In genomic region chr5:167303582-167303981, GRCh38 we compare ENCODE assay signal across 21 cellular contexts.
A peak's percentile ranks its signal among the peaks of the same experiment; 100 is the strongest.
DNase-seq lines count a peak whose midpoint lies in the region; ATAC-seq, FAIRE-seq and TF ChIP-seq lines count a peak whose summit lies in the region.
"Had no signal": no experiment of that assay in that cellular context is flagged by ENCODE, and none has a peak within 500 bp of the region (broad histone marks: within the 10 kb centered on the region; RNA-seq: fewer than 3 reads in every experiment).

No MANE protein-coding gene starts in this region.

- H3K36me3 Mint-ChIP-seq in Calu3 (ENCODE audit: insufficient read depth, unreplicated experiment): no peaks in the 10 kb centered on the region
- H3K36me3 Mint-ChIP-seq: CD14-positive monocyte; CD4-positive, alpha-beta memory T cell; IgD-negative memory B cell had no signal

- H3K4ac ChIP-seq in H1 (replicated peaks; ENCODE audit: insufficient read length, low read depth, low read length): no peak overlapping the region
- no peak overlapping the region for H3K4ac ChIP-seq in mesendoderm (ENCODE audit: low read depth, low read length)

- no peak for TF ChIP-seq POLR2A in H1 (IDR thresholded peaks at IDR 0.05; ENCODE audit: control extremely low read depth in 1 of 2, low read depth in 2 of 2, low read length in 2 of 2)

- H3K27ac ChIP-seq in BLaER1 (peak overlapping the region; percentile 24; the same call in 1 of the 2 replicates), HUES6 (ENCODE audit: low read depth, low read length) (no peak overlapping the region; the same call in 1 of the 2 replicates), H1 (ENCODE audit: low read depth, low read length) (no peak overlapping the region), mesendoderm (ENCODE audit: low read depth, low read length) (peak overlapping the region; percentile 5)
- H3K27ac ChIP-seq: 22Rv1, A549, HL-60 had no signal

- no peaks in the 10 kb centered on the region for H3K36me3 ChIP-seq in BLaER1
- H3K36me3 ChIP-seq in HUES6 (ENCODE audit: control insufficient read depth, insufficient read depth, low read length): no peaks in the 10 kb centered on the region
- H3K36me3 ChIP-seq in H1 (ENCODE audit: control insufficient read depth in 2 of 4, insufficient read depth in 4 of 4, low read length in 3 of 4): no peaks in the 10 kb centered on the region
- H3K36me3 ChIP-seq in mesendoderm (ENCODE audit: control insufficient read depth, insufficient read depth, low read length): no peaks in the 10 kb centered on the region
- H3K36me3 ChIP-seq: HAP-1 had no signal

- peaks cover 56% of the 10 kb centered on the region for H3K4me1 ChIP-seq in BLaER1
- peaks cover 47% of the 10 kb centered on the region for H3K4me1 ChIP-seq in HUES6 (ENCODE audit: control insufficient read depth, insufficient read depth, low read length)
- peaks cover 0 to 26% (median 17%) of the 10 kb centered on the region in 4 experiments for H3K4me1 ChIP-seq in H1 (replicated peaks in 1 of 4; ENCODE audit: control insufficient read depth in 3 of 4, insufficient read depth in 4 of 4, low read length in 3 of 4)
- peaks cover 14% of the 10 kb centered on the region for H3K4me1 ChIP-seq in mesendoderm (ENCODE audit: control insufficient read depth, low read depth, low read length)
- H3K4me1 ChIP-seq: A549 had no signal

- no peak overlapping the region for H4K5ac ChIP-seq in H1 (ENCODE audit: insufficient read length, low read depth, low read length)
- no peak overlapping the region for H4K5ac ChIP-seq in mesendoderm (ENCODE audit: low read length)

- no peaks in the 10 kb centered on the region for H3K9me3 Mint-ChIP-seq in Calu3 (ENCODE audit: low read depth, unreplicated experiment)

- H3K56ac ChIP-seq in H1 (replicated peaks; ENCODE audit: insufficient read length, low read depth, low read length) (no peak overlapping the region), mesendoderm (ENCODE audit: low read length) (peak overlapping the region; percentile 53)

- H3K23me2 ChIP-seq in H1 (ENCODE audit: low read depth, low read length): no peaks in the 10 kb centered on the region; the same call in 1 of the 2 replicates

- no peak overlapping the region for H3K4me3 Mint-ChIP-seq in Calu3 (ENCODE audit: low read depth, unreplicated experiment)
- H3K4me3 Mint-ChIP-seq: CD14-positive monocyte, IgD-negative memory B cell had no signal

- H2BK15ac ChIP-seq in H1 (ENCODE audit: low read length) (no peak overlapping the region), mesendoderm (replicated peaks; ENCODE audit: low read depth) (no peak overlapping the region)

- CTCF ChIA-PET in H1 (lab: Charles Lee; ENCODE audit: partially characterized antibody): no interaction called here
- CTCF ChIA-PET in Calu3 (lab: Charles Lee): interaction anchor here (0.6 kb wide), 1 partner anchor 126 kb away, joined by 3 read pairs; no protein-coding TSS in a partner anchor

- H4K91ac ChIP-seq in H1 (replicated peaks; ENCODE audit: insufficient read length, low read length): no peak overlapping the region

- H3K9me3 ChIP-seq in BLaER1: peaks cover 20% of the 10 kb centered on the region
- H3K9me3 ChIP-seq in HUES6 (ENCODE audit: control insufficient read depth, insufficient read depth, low read depth, low read length): no peaks in the 10 kb centered on the region
- H3K9me3 ChIP-seq in H1 (ENCODE audit: insufficient read depth in 2 of 2, low read depth in 1 of 2, low read length in 1 of 2): no peaks in the 10 kb centered on the region
- H3K9me3 ChIP-seq: A549, HAP-1 had no signal

- TF ChIP-seq RAD21 in H1 (IDR thresholded peaks at IDR 0.05 in 1 of 2, conservative IDR thresholded peaks at IDR 0.05 in 1 of 2; ENCODE audit: low read depth in 2 of 2, low read length in 2 of 2): no peak

- TF ChIP-seq CTCF in H1 (IDR thresholded peaks at IDR 0.05; ENCODE audit: control extremely low read depth in 1 of 3, insufficient read depth in 1 of 3, low read depth in 1 of 3, low read length in 3 of 3) (no peak), Calu3 (IDR thresholded peaks at IDR 0.05; ENCODE audit: unreplicated experiment) (no peak)

- no peak for FAIRE-seq in H1 (lab: Jason Lieb, UNC)
- FAIRE-seq: A549, GM12878, HepG2 had no signal

- H3K4me1 Mint-ChIP-seq in Calu3 (ENCODE audit: low read depth, unreplicated experiment): no peaks in the 10 kb centered on the region
- H3K4me1 Mint-ChIP-seq: CD14-positive monocyte; CD4-positive, alpha-beta memory T cell; IgD-negative memory B cell had no signal

- TF ChIP-seq EP300 in H1 (IDR thresholded peaks at IDR 0.05; ENCODE audit: borderline replicate concordance in 1 of 2, low read depth in 2 of 2, low read length in 2 of 2): no peak

- H3K18ac ChIP-seq in H1 (ENCODE audit: extremely low read depth, low read length): no peak overlapping the region
- no peak overlapping the region for H3K18ac ChIP-seq in mesendoderm (ENCODE audit: low read length)

- no peak overlapping the region for H3K4me3 ChIP-seq in BLaER1
- H3K4me3 ChIP-seq in HUES6 (ENCODE audit: low read depth, low read length): peak overlapping the region; percentile 43; the same call in 1 of the 2 replicates
- H3K4me3 ChIP-seq in H1 (ENCODE audit: extremely low read depth in 1 of 4, insufficient read depth in 2 of 4, low read depth in 3 of 4, low read length in 4 of 4): no peak overlapping the region
- H3K4me3 ChIP-seq in mesendoderm (ENCODE audit: low read length): no peak overlapping the region
- H3K4me3 ChIP-seq: A549, GM12878, HAP-1 had no signal

- no peak overlapping the region for H3K27ac Mint-ChIP-seq in Calu3 (ENCODE audit: unreplicated experiment)
- H3K27ac Mint-ChIP-seq: CD4-positive, alpha-beta memory T cell; IgD-negative memory B cell had no signal

- peaks cover 58% of the 10 kb centered on the region for H3K27me3 Mint-ChIP-seq in Calu3 (ENCODE audit: unreplicated experiment)
- H3K27me3 Mint-ChIP-seq: CD4-positive, alpha-beta memory T cell; IgD-negative memory B cell had no signal

- H2AFZ ChIP-seq in H1 (ENCODE audit: low read length): no peak overlapping the region

- no peak for ATAC-seq in GM19035 (IDR thresholded peaks at IDR 0.05; ENCODE audit: unreplicated experiment)
- ATAC-seq: GM12878, HepG2 had no signal

- H2BK12ac ChIP-seq in H1 (ENCODE audit: low read depth, low read length): no peak overlapping the region

- POLR2A ChIA-PET in H1 (lab: Charles Lee; ENCODE audit: partially characterized antibody): no interaction called here

- H3K14ac ChIP-seq in H1 (ENCODE audit: insufficient read length): no peak overlapping the region

- 76% methylated on average over 3 of the region's 3 CpGs; no CpG with 5 or more reads in 1 of the 2 experiments for WGBS in H1 (ENCODE audit: extremely low coverage in 1 of 2, insufficient coverage in 1 of 2, insufficient read length in 1 of 2, insufficient replicate concordance in 2 of 2, low coverage in 1 of 2, low lambda C conversion rate in 2 of 2, missing lambda C conversion rate in 1 of 2), 2 experiments
- no CpG with 5 or more reads among the region's 3 CpGs for WGBS in mesendoderm (ENCODE audit: extremely low coverage, insufficient coverage, low lambda C conversion rate)

- H4K8ac ChIP-seq in H1 (ENCODE audit: extremely low read depth, insufficient read depth, low read length): no peak overlapping the region
- no peak overlapping the region for H4K8ac ChIP-seq in mesendoderm (ENCODE audit: low read depth, low read length)

- BruUV-seq in Calu3 (replicated peaks; lab: Mats Ljungman, UMichigan): no TSS peak

- intact Hi-C loops in Calu3 (cut with micrococcal nuclease; ENCODE audit: unreplicated experiment): no loop called here

- no peak overlapping the region for H2BK5ac ChIP-seq in H1 (ENCODE audit: low read depth, low read length)
- H2BK5ac ChIP-seq in mesendoderm (ENCODE audit: low read length): no peak overlapping the region

- H3K79me1 ChIP-seq in H1 (ENCODE audit: low read depth, low read length) (no peaks in the 10 kb centered on the region), mesendoderm (ENCODE audit: low read length) (no peaks in the 10 kb centered on the region)

- H2BK120ac ChIP-seq in H1 (replicated peaks; ENCODE audit: low read depth, low read length): no peak overlapping the region
- no peak overlapping the region for H2BK120ac ChIP-seq in mesendoderm (ENCODE audit: low read depth, low read length)

- no peak overlapping the region for H3K23ac ChIP-seq in H1 (ENCODE audit: insufficient read length)
- no peak overlapping the region for H3K23ac ChIP-seq in mesendoderm (ENCODE audit: low read length)

- DNase-seq in H1 (ENCODE audit: low read depth in 1 of 2, low spot score in 2 of 2) (no peak), mesendoderm (peak; percentile 40), Calu3 (no peak), amniotic stem cell (lab: John Stamatoyannopoulos, UW) (no peak)
- DNase-seq: AML-193; CD4-positive, alpha-beta memory T cell; DMS79 treated with DMSO at 0.1 percent for 48 hours; GOT3; Karpas-422; KBM-7 had no signal

- H3K4me2 ChIP-seq in BLaER1 (no peak overlapping the region), H1 (ENCODE audit: insufficient read depth in 1 of 2, low read depth in 2 of 2, low read length in 2 of 2) (peak overlapping the region; percentile 6 to 67; a peak in 2 of 4 replicates), mesendoderm (ENCODE audit: low read length) (no peak overlapping the region)
- H3K4me2 ChIP-seq: A549 had no signal

- H3K79me2 ChIP-seq in H1 (ENCODE audit: control insufficient read depth in 1 of 2, insufficient read depth in 2 of 2, low read length in 2 of 2): no peaks in the 10 kb centered on the region
- no peaks in the 10 kb centered on the region for H3K79me2 ChIP-seq in mesendoderm (ENCODE audit: control insufficient read depth, insufficient read depth, low read length)

- H4K20me1 ChIP-seq in BLaER1 (no peaks in the 10 kb centered on the region), H1 (replicated peaks in 1 of 2; ENCODE audit: control insufficient read depth in 1 of 2, insufficient read depth in 2 of 2, low read length in 2 of 2) (no peaks in the 10 kb centered on the region)

- H3K9ac ChIP-seq in BLaER1 (no peak overlapping the region), HUES6 (ENCODE audit: low read length) (peak overlapping the region; percentile 18), H1 (replicated peaks in 1 of 4; ENCODE audit: extremely low read depth in 1 of 4, low read depth in 3 of 4, low read length in 3 of 4) (no peak overlapping the region), mesendoderm (ENCODE audit: low read length) (no peak overlapping the region)

- no peak overlapping the region for H2AK5ac ChIP-seq in H1 (ENCODE audit: low read depth, low read length)
- H2AK5ac ChIP-seq in mesendoderm (ENCODE audit: low read length): no peak overlapping the region

- H2BK20ac ChIP-seq in H1 (ENCODE audit: low read length): no peak overlapping the region

- H3K27me3 ChIP-seq in BLaER1 (no peaks in the 10 kb centered on the region), HUES6 (ENCODE audit: control insufficient read depth, insufficient read depth, low read length) (no peaks in the 10 kb centered on the region), H1 (replicated peaks in 1 of 4; ENCODE audit: control insufficient read depth in 3 of 4, extremely low read depth in 1 of 4, insufficient read depth in 3 of 4, low read length in 3 of 4) (peaks cover 0 to 2% (median 0%) of the 10 kb centered on the region in 4 experiments; a peak in 1 of 7 replicates), mesendoderm (ENCODE audit: insufficient read depth, low read length, poor library complexity) (no peaks in the 10 kb centered on the region)

TF ChIP-seq in H1, 55 proteins besides CTCF, POLR2A, EP300 and RAD21 (continues in another document):
- TF ChIP-seq CHD1 (IDR thresholded peaks at IDR 0.05; ENCODE audit: low read depth, low read length): no peak
- TF ChIP-seq TCF12 (IDR thresholded peaks at IDR 0.05; ENCODE audit: low read depth, low read length): no peak

Comparison
In these comparisons a context has a peak if more than half of its experiments do, and no peak if none do; other contexts are left out.
1. H3K27ac ChIP-seq: peak in BLaER1 (single experiment) and mesendoderm (single experiment); none in HUES6 (single experiment) and H1 (single experiment).
2. H3K4me2 ChIP-seq: peak in H1 (2 of 2); none in BLaER1 (single experiment) and mesendoderm (single experiment).